Comparison of ENCODE assay signal across 1 cellular context in genomic region chr19:5908773-5909442, GRCh38.
A peak's percentile ranks its signal among the peaks of the same experiment; 100 is the strongest.
TF ChIP-seq lines count a peak whose summit lies in the region.

No MANE protein-coding gene starts in this region.

TF ChIP-seq in HepG2, 621 proteins besides CTCF, POLR2A, EP300 and RAD21 (continued from another document and continues in another):
- no peak for TF ChIP-seq ZNF276 (CRISPR knock-in tag; IDR thresholded peaks at IDR 0.05; ENCODE audit: low read depth)
- 0 out of 2 replicates have a peak, but pooled peaks have one; percentile 12 for TF ChIP-seq ETV5 (CRISPR knock-in tag; IDR thresholded peaks at IDR 0.05; ENCODE audit: borderline replicate concordance)
- no peak for TF ChIP-seq NRL (CRISPR knock-in tag; IDR thresholded peaks at IDR 0.05; ENCODE audit: borderline replicate concordance)
- TF ChIP-seq ZNF766 (CRISPR knock-in tag; IDR thresholded peaks at IDR 0.05; ENCODE audit: borderline replicate concordance): no peak
- peak; percentile 58; the same call in 1 of the 2 replicates for TF ChIP-seq ZNF503 (CRISPR knock-in tag; IDR thresholded peaks at IDR 0.05)
- TF ChIP-seq IRX3 (CRISPR knock-in tag; IDR thresholded peaks at IDR 0.05; ENCODE audit: borderline replicate concordance, low read depth): no peak
- peak; percentile 49; the same call in 1 of the 2 replicates for TF ChIP-seq MXD1 (CRISPR knock-in tag; IDR thresholded peaks at IDR 0.05)
- no peak for TF ChIP-seq ZNF234 (CRISPR knock-in tag; conservative IDR thresholded peaks at IDR 0.05)
- TF ChIP-seq PHF8 (CRISPR knock-in tag; IDR thresholded peaks at IDR 0.05): 0 out of 2 replicates have a peak, but pooled peaks have one; percentile 11
- no peak for TF ChIP-seq LRRFIP1 (CRISPR knock-in tag; conservative IDR thresholded peaks at IDR 0.05)
- no peak for TF ChIP-seq NCOA1 (CRISPR knock-in tag; IDR thresholded peaks at IDR 0.05)
- TF ChIP-seq ZSCAN31 (CRISPR knock-in tag; IDR thresholded peaks at IDR 0.05; ENCODE audit: low read depth): no peak
- no peak for TF ChIP-seq ARNT2 (CRISPR knock-in tag; IDR thresholded peaks at IDR 0.05; ENCODE audit: low read depth)
- TF ChIP-seq FOXK2 (IDR thresholded peaks at IDR 0.05): no peak
- peak; percentile 44; the same call in 1 of the 2 replicates for TF ChIP-seq TFE3 (CRISPR knock-in tag; IDR thresholded peaks at IDR 0.05)
- no peak for TF ChIP-seq ATAD3A (CRISPR knock-in tag; IDR thresholded peaks at IDR 0.05)
- TF ChIP-seq ATF4 (CRISPR knock-in tag; IDR thresholded peaks at IDR 0.05): no peak
- TF ChIP-seq SOX6 (IDR thresholded peaks at IDR 0.05): no peak
- TF ChIP-seq SOX6 (CRISPR knock-in tag; IDR thresholded peaks at IDR 0.05): peak; percentile 65; the same call in 1 of the 2 replicates
- no peak for TF ChIP-seq ZNF547 (CRISPR knock-in tag; IDR thresholded peaks at IDR 0.05)
- no peak for TF ChIP-seq ATF2 (CRISPR knock-in tag; IDR thresholded peaks at IDR 0.05)
- TF ChIP-seq ZNF713 (CRISPR knock-in tag; IDR thresholded peaks at IDR 0.05): no peak
- peak; percentile 37; the same call in 1 of the 2 replicates for TF ChIP-seq THRA (CRISPR knock-in tag; IDR thresholded peaks at IDR 0.05; ENCODE audit: borderline replicate concordance)
- 0 out of 4 replicates have a peak, but pooled peaks of 1 of the 2 experiments have one; percentile 14 for TF ChIP-seq NR2F1 (CRISPR knock-in tag; IDR thresholded peaks at IDR 0.05)
- TF ChIP-seq ZNF343 (CRISPR knock-in tag; IDR thresholded peaks at IDR 0.05): peak; percentile 27; the same call in 1 of the 2 replicates
- no peak for TF ChIP-seq DMAP1 (CRISPR knock-in tag; IDR thresholded peaks at IDR 0.05)
- no peak for TF ChIP-seq SMAD9 (CRISPR knock-in tag; IDR thresholded peaks at IDR 0.05)
- no peak for TF ChIP-seq ZNF281 (CRISPR knock-in tag; IDR thresholded peaks at IDR 0.05; ENCODE audit: borderline replicate concordance)
- peak; percentile 71 for TF ChIP-seq ZFP91 (CRISPR knock-in tag; IDR thresholded peaks at IDR 0.05; ENCODE audit: borderline replicate concordance)
- TF ChIP-seq FOXP1 (IDR thresholded peaks at IDR 0.05): no peak
- peak; percentile 21; the same call in 1 of the 2 replicates for TF ChIP-seq FOXP1 (CRISPR knock-in tag; IDR thresholded peaks at IDR 0.05)
- 0 out of 2 replicates have a peak, but pooled peaks have one; percentile 39 for TF ChIP-seq NR2F2 (IDR thresholded peaks at IDR 0.05; ENCODE audit: borderline replicate concordance, low read depth)
- no peak for TF ChIP-seq SNAI1 (CRISPR knock-in tag; IDR thresholded peaks at IDR 0.05; ENCODE audit: borderline replicate concordance)
- TF ChIP-seq CHCHD3 (CRISPR knock-in tag; IDR thresholded peaks at IDR 0.05): no peak
- TF ChIP-seq TCF7 (IDR thresholded peaks at IDR 0.05; ENCODE audit: low read depth): no peak
- TF ChIP-seq HOXD1 (CRISPR knock-in tag; IDR thresholded peaks at IDR 0.05): no peak
- no peak for TF ChIP-seq ZFP36L2 (CRISPR knock-in tag; IDR thresholded peaks at IDR 0.05)
- no peak for TF ChIP-seq ZNF652 (CRISPR knock-in tag; IDR thresholded peaks at IDR 0.05; ENCODE audit: borderline replicate concordance, low read depth)
- TF ChIP-seq RFX5 (IDR thresholded peaks at IDR 0.05; ENCODE audit: low read depth, low read length): no peak; the same call in 1 of the 2 replicates
- TF ChIP-seq ZMYM4 (CRISPR knock-in tag; IDR thresholded peaks at IDR 0.05): 0 out of 2 replicates have a peak, but pooled peaks have one; percentile 37
- TF ChIP-seq ZNF275 (CRISPR knock-in tag; IDR thresholded peaks at IDR 0.05; ENCODE audit: borderline replicate concordance): no peak
- TF ChIP-seq MTERF4 (CRISPR knock-in tag; IDR thresholded peaks at IDR 0.05): no peak
- no peak for TF ChIP-seq ADNP (CRISPR knock-in tag; IDR thresholded peaks at IDR 0.05)
